Comparison of ENCODE assay signal across 8 cellular contexts in the genomic region with DNA sequence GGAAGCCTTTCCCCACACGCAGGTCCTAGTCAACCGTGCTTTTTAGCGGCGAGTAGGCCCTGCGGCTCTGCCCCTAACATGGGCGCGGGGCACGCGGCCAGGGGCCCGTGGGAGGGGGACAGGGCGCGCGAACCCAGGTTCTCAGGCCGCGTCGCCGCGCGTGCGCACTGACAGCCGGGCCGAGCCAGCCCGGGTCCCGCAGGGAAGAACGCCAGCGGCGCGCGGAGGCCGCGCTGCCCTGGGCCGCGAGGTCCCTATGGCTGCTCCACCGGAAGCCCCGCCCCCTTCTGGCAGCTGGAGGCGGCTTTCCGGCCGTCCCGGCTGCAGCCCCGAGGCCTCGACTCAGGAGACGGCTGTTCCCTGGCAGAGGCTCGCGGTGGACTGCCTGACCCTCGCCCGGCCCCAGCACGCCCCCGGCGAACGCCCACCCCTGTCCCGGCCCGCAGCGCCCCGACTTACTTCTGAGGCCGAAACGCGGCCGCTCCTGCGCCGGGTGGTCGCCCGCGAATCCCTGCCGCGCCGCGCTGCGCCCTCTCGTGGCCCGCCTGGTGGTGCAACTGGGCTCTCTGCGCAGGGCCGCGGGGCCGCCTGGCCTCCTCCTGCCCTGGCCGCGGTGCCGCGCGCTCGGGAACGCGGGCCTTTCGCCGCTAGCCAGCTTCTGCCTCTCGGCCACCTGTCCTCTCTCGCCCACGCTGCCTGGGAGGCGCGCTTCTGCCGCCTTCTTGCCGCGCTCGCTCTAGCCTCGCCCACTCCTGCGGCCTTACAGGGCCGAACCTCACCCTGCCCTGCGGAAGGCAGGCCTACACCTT. TPM values are rescaled to one million over a fixed set of nuclear protein-coding genes. Genes with fewer than 3 reads are reported as not detected.
DNase-seq lines count a peak whose midpoint lies in the region; ATAC-seq and TF ChIP-seq lines count a peak whose summit lies in the region.

No MANE protein-coding gene starts in this region.

- peak; percentile 93 for ATAC-seq in HG03175 (IDR thresholded peaks at IDR 0.05; ENCODE audit: unreplicated experiment)
- ATAC-seq in activated B cell treated with CpG ODN at 0.5 μM for 24 hours (ENCODE audit: low read depth), result peak; percentile 92

- H3K4me3 Mint-ChIP-seq in activated B cell treated with CpG ODN at 0.5 μM for 24 hours, result peak overlapping the region; percentile 83

- POLR2A ChIA-PET in activated B cell treated with CpG ODN at 0.5 μM for 24 hours (lab: Charles Lee), result interaction anchor here (0.5 to 2.6 kb wide), 10 partner anchors 9 to 839 kb away, joined by 3 to 21 read pairs (median 5); partner anchors contain the start of genes DYRK1A, HLCS, PIGP and TTC3

- no peaks in the 10 kb centered on the region for H3K9me3 Mint-ChIP-seq in activated B cell treated with CpG ODN at 0.5 μM for 24 hours

- no peaks in the 10 kb centered on the region for H3K27me3 Mint-ChIP-seq in activated B cell treated with CpG ODN at 0.5 μM for 24 hours

- CTCF ChIA-PET in activated B cell treated with CpG ODN at 0.5 μM for 24 hours (lab: Charles Lee), result interaction anchor here (0.6 to 3.7 kb wide), 11 partner anchors 10 to 359 kb away, joined by 3 to 24 read pairs (median 3); partner anchors contain the start of genes HLCS and RIPPLY3

- TF ChIP-seq POLR2A in GM18951 (IDR thresholded peaks at IDR 0.05; ENCODE audit: extremely low read depth, insufficient read depth, insufficient read length), result peak; percentile 79

- intact Hi-C loops in activated B cell treated with CpG ODN at 0.5 μM for 24 hours (cut with micrococcal nuclease), result loop anchor here (1.0 to 10.0 kb wide), 6 partner anchors 13 to 835 kb away; partner anchors contain the start of genes DOP1B, HLCS, PIGP and TTC3

- H3K36me3 Mint-ChIP-seq in activated B cell treated with CpG ODN at 0.5 μM for 24 hours (ENCODE audit: low read depth), result no peaks in the 10 kb centered on the region

- H3K4me3 ChIP-seq in cardiac fibroblast (replicated peaks in 1 of 2; ENCODE audit: low read depth in 2 of 2, low read length in 2 of 2), result peak overlapping the region; percentile 49 to 61

- TF ChIP-seq CTCF in activated B cell treated with CpG ODN at 0.5 μM for 24 hours (IDR thresholded peaks at IDR 0.05) (peak; percentile 27), cardiac fibroblast (IDR thresholded peaks at IDR 0.05; ENCODE audit: low read depth, low read length) (peak; percentile 31)

- DNase-seq in AG20443 (ENCODE audit: low spot score) (peak; percentile 100), NCI-H2227 (lab: John Stamatoyannopoulos, UW; ENCODE audit: unreplicated experiment) (peak; percentile 96), activated B cell treated with CpG ODN at 0.5 μM for 24 hours (peak; percentile 91), cardiac fibroblast (ENCODE audit: low read depth in 2 of 2) (peak; percentile 92 to 96), iris pigment epithelial cell (ENCODE audit: low read depth) (peak; percentile 92)
- DNase-seq in stimulated activated CD4-positive, alpha-beta T cell treated with anti-CD3 and anti-CD28 coated beads, Interleukin-12 subunit alpha, Interleukin-12 subunit beta, amount 100 ng/mL, for 24 hours (ENCODE audit: low read depth in 2 of 2), result peak; percentile 74 to 87

- in situ Hi-C loops in GM18951 (cut with MboI; ENCODE audit: low sequenced_read_pairs, unreplicated experiment), result no loop called here

- peaks cover 10% of the 10 kb centered on the region for H3K4me1 Mint-ChIP-seq in activated B cell treated with CpG ODN at 0.5 μM for 24 hours

- H3K27ac Mint-ChIP-seq in activated B cell treated with CpG ODN at 0.5 μM for 24 hours, result peak overlapping the region; percentile 80

RNA-seq across cellular contexts. Expression of gene RIPPLY3, which starts 16.6 kb away (rescaled TPM):
- not detected in 2 replicates for total RNA-seq in activated B cell treated with CpG ODN at 0.5 μM for 24 hours

RNA-seq across cellular contexts. Expression of gene HLCS, which starts 23.4 kb away (rescaled TPM):
- 8.1 and 10.6 TPM in 2 replicates for total RNA-seq in activated B cell treated with CpG ODN at 0.5 μM for 24 hours

Comparison
In these comparisons a context has a peak if more than half of its experiments do, and no peak if none do; other contexts are left out.
1. Peak in every context shown above with its lines: DNase-seq, ATAC-seq and H3K4me3 ChIP-seq.